Comparison of ENCODE assay signal across 23 cellular contexts in the genomic region with DNA sequence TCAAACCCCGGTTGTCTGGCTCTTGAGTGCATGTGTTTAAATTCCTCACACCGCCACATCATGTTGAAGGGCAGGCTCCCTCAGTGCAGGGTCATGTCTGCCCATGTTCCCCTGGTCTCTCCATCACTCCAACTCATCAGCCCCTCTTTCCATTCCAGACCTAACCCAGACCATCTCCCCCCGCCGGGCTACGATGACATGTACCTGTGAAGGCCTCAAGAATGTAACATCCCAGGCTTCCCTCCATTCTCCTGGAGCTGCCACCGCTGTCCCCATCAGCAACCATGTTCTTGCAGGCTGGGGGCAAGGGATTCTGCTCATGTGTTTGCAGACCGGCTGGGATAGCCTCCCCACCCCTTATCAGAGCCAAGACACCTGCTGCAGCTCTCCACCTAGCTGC. TPM values are rescaled to one million over a fixed set of nuclear protein-coding genes. Genes with fewer than 3 reads are reported as not detected.
"Had no signal": no experiment of that assay in that cellular context is flagged by ENCODE, and none has a peak within 500 bp of the region (broad histone marks: within the 10 kb centered on the region; RNA-seq: fewer than 3 reads in every experiment).

No MANE protein-coding gene starts in this region.

- H3K27me3 ChIP-seq: adrenal gland, foreskin keratinocyte, sigmoid colon, SJSA1 had no signal

- H3K4me1 Mint-ChIP-seq: activated naive CD4-positive, alpha-beta T cell treated with anti-CD3 and anti-CD28 coated beads, Interleukin-2, amount 10 ng/mL, durations not matched to agents 7 days and 5 days; activated T-helper 17 cell treated with anti-CD3 and anti-CD28 coated beads, Interleukin-2, amount 50 U/mL, for 72 hours; nephron had no signal

- H3K4me3 Mint-ChIP-seq: activated naive CD4-positive, alpha-beta T cell treated with anti-CD3 and anti-CD28 coated beads, Interleukin-2, amount 10 ng/mL, durations not matched to agents 7 days and 5 days; activated T-helper 17 cell treated with anti-CD3 and anti-CD28 coated beads, Interleukin-2, amount 50 U/mL, for 72 hours; dendritic cell treated with granulocyte-macrophage colony-stimulating factor and Interleukin-4, amounts not matched to agents 40 ng/mL and 50 ng/mL, for 4 days; nephron; stimulated activated effector memory CD8-positive, alpha-beta T cell treated with anti-CD3 and anti-CD28 coated beads, Interleukin-12 subunit alpha, Interleukin-12 subunit beta, amount 100 ng/mL, for 72 hours; T-helper 17 cell had no signal

- H3K27ac Mint-ChIP-seq: activated naive CD4-positive, alpha-beta T cell treated with anti-CD3 and anti-CD28 coated beads, Interleukin-2, amount 10 ng/mL, durations not matched to agents 7 days and 5 days; activated T-helper 17 cell treated with anti-CD3 and anti-CD28 coated beads, Interleukin-2, amount 50 U/mL, for 72 hours; dendritic cell treated with granulocyte-macrophage colony-stimulating factor and Interleukin-4, amounts not matched to agents 40 ng/mL and 50 ng/mL, for 4 days; nephron; T-helper 17 cell had no signal

- ATAC-seq: activated T-helper 17 cell treated with anti-CD3 and anti-CD28 coated beads, Interleukin-2, amount 50 U/mL, for 72 hours; foreskin keratinocyte; left lobe of liver; stimulated activated effector memory CD8-positive, alpha-beta T cell treated with anti-CD3 and anti-CD28 coated beads, Interleukin-12 subunit alpha, Interleukin-12 subunit beta, amount 100 ng/mL, for 72 hours; T-helper 17 cell had no signal

- FAIRE-seq: astrocyte, bronchial epithelial cell, kidney had no signal

- H3K9me3 Mint-ChIP-seq: activated naive CD4-positive, alpha-beta T cell treated with anti-CD3 and anti-CD28 coated beads, Interleukin-2, amount 10 ng/mL, durations not matched to agents 7 days and 5 days; activated T-helper 17 cell treated with anti-CD3 and anti-CD28 coated beads, Interleukin-2, amount 50 U/mL, for 72 hours; dendritic cell treated with granulocyte-macrophage colony-stimulating factor and Interleukin-4, amounts not matched to agents 40 ng/mL and 50 ng/mL, for 4 days; nephron; stimulated activated effector memory CD8-positive, alpha-beta T cell treated with anti-CD3 and anti-CD28 coated beads, Interleukin-12 subunit alpha, Interleukin-12 subunit beta, amount 100 ng/mL, for 72 hours had no signal

- H3K9me3 ChIP-seq: adrenal gland, sigmoid colon, SJSA1 had no signal

- DNase-seq: activated naive CD4-positive, alpha-beta T cell treated with anti-CD3 and anti-CD28 coated beads, Interleukin-2, amount 10 ng/mL, durations not matched to agents 7 days and 5 days; activated T-cell treated with anti-CD3 and anti-CD28 coated beads for 4 hours; effector CD8-positive, alpha-beta T cell; foreskin keratinocyte; hypothalamus; kidney; midbrain; sigmoid colon; stimulated activated CD4-positive, alpha-beta T cell treated with anti-CD3 and anti-CD28 coated beads, Interleukin-4, amount 100 ng/mL, for 24 hours; T-helper 17 cell; WERI-Rb-1 had no signal

- H3K27ac ChIP-seq: adrenal gland, epithelial cell of prostate, foreskin keratinocyte, sigmoid colon, SJSA1, WERI-Rb-1 had no signal

- H3K4me3 ChIP-seq: adrenal gland, lung, sigmoid colon, SJSA1 had no signal

- H3K4me1 ChIP-seq: adrenal gland, foreskin keratinocyte, sigmoid colon, SJSA1 had no signal

- H3K27me3 Mint-ChIP-seq: activated naive CD4-positive, alpha-beta T cell treated with anti-CD3 and anti-CD28 coated beads, Interleukin-2, amount 10 ng/mL, durations not matched to agents 7 days and 5 days; activated T-helper 17 cell treated with anti-CD3 and anti-CD28 coated beads, Interleukin-2, amount 50 U/mL, for 72 hours; dendritic cell treated with granulocyte-macrophage colony-stimulating factor and Interleukin-4, amounts not matched to agents 40 ng/mL and 50 ng/mL, for 4 days; T-helper 17 cell had no signal

RNA-seq across cellular contexts. Expression of a gene that starts 19.9 kb away (rescaled TPM):
- total RNA-seq: bronchial epithelial cell, fibroblast of lung, SJSA1 had no signal
- polyA plus RNA-seq: fibroblast of lung had no signal

RNA-seq across cellular contexts. Expression of a gene that starts 38.4 kb away (rescaled TPM):
- total RNA-seq: activated T-helper 17 cell treated with anti-CD3 and anti-CD28 coated beads, Interleukin-2, amount 50 U/mL, for 72 hours; astrocyte; bronchial epithelial cell; foreskin keratinocyte; left lobe of liver; sigmoid colon; SJSA1 had no signal
- polyA plus RNA-seq: fibroblast of lung, foreskin keratinocyte had no signal
